ENCODE assay signal across 21 cellular contexts in the genomic region with DNA sequence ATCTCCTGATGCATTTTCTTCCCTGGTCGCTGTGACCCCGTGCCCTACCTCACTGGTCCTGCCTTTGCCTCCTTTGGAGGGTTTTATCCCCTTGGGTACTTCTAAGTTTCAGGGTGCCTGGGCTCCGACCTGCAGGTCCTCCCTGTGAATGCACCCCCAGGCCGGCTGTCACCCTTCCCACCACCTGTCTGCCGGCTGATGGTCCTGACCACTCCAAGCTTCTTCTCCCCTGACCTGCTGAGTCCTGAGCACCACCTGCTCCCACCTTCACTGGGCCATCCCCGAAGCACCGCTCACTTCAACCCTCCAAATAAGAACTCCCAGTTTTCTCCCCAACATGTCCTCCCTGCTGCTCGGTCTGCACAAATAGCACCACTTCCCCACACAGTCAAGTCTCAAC. TPM values are rescaled to one million over a fixed set of nuclear protein-coding genes. Genes with fewer than 3 reads are reported as not detected.
DNase-seq lines count a peak whose midpoint lies in the region; ATAC-seq and TF ChIP-seq lines count a peak whose summit lies in the region.
"Had no signal": no experiment of that assay in that cellular context is flagged by ENCODE, and none has a peak within 500 bp of the region (broad histone marks: within the 10 kb centered on the region; RNA-seq: fewer than 3 reads in every experiment).

No MANE protein-coding gene starts in this region.

- TF ChIP-seq CTCF in left ventricle myocardium inferior (IDR thresholded peaks at IDR 0.05; ENCODE audit: borderline replicate concordance) (no peak), glutamatergic neuron (IDR thresholded peaks at IDR 0.05; ENCODE audit: partially characterized antibody, unreplicated experiment) (no peak)

- H3K79me2 ChIP-seq in trophoblast cell (ENCODE audit: control insufficient read depth, insufficient read depth, low read length, poor library complexity), result peaks cover 7% of the 10 kb centered on the region

- peak overlapping the region; percentile 6 for H4K12ac ChIP-seq in trophoblast cell (ENCODE audit: low read depth, low read length)

- no peak overlapping the region for H3K9ac ChIP-seq in trophoblast cell (ENCODE audit: low read length)
- H3K9ac ChIP-seq: BLaER1 treated with 17β-estradiol and CSF1 and Interleukin-3, amounts not matched to agents 10 nM and 100 nM had no signal

- peaks cover 7% of the 10 kb centered on the region for H3K79me1 ChIP-seq in trophoblast cell (ENCODE audit: low read length)

- H3K4me1 Mint-ChIP-seq in memory B cell (peaks cover 59% of the 10 kb centered on the region), glutamatergic neuron (ENCODE audit: low read depth, unreplicated experiment) (peaks cover 19% of the 10 kb centered on the region)
- H3K4me1 Mint-ChIP-seq: CD8-positive, alpha-beta memory T cell had no signal

- no peak overlapping the region for H3K4me2 ChIP-seq in trophoblast cell (ENCODE audit: low read length)

- no peak overlapping the region for H2BK5ac ChIP-seq in trophoblast cell (ENCODE audit: low read depth, low read length, poor library complexity)

- H3K27me3 ChIP-seq in left ventricle myocardium inferior (ENCODE audit: low read depth) (no peaks in the 10 kb centered on the region), trophoblast cell (ENCODE audit: insufficient read depth, low read length) (no peaks in the 10 kb centered on the region)
- H3K27me3 ChIP-seq: BLaER1 treated with 17β-estradiol and CSF1 and Interleukin-3, amounts not matched to agents 10 nM and 100 nM; Peyer's patch; SJCRH30 had no signal

- no peak overlapping the region for H3K4me3 ChIP-seq in left ventricle myocardium inferior
- H3K4me3 ChIP-seq in trophoblast cell (ENCODE audit: low read depth, low read length), result no peak overlapping the region
- H3K4me3 ChIP-seq: BLaER1 treated with 17β-estradiol and CSF1 and Interleukin-3, amounts not matched to agents 10 nM and 100 nM; K562; Peyer's patch; SJCRH30 had no signal

- no CpG with 5 or more reads among the region's 8 CpGs for WGBS in trophoblast cell (ENCODE audit: extremely low coverage, insufficient coverage, insufficient read length)

- no peak overlapping the region for H3K23ac ChIP-seq in trophoblast cell (ENCODE audit: low read length)

- no peak overlapping the region for H4K8ac ChIP-seq in trophoblast cell (ENCODE audit: low read depth, low read length)

- peak overlapping the region; percentile 7 for H3K14ac ChIP-seq in trophoblast cell (ENCODE audit: low read length)

- H3K36me3 Mint-ChIP-seq in memory B cell (peaks cover 24% of the 10 kb centered on the region), glutamatergic neuron (ENCODE audit: unreplicated experiment) (no peaks in the 10 kb centered on the region)
- H3K36me3 Mint-ChIP-seq: CD8-positive, alpha-beta memory T cell had no signal

- H3K4me1 ChIP-seq in left ventricle myocardium inferior (peaks cover 28% of the 10 kb centered on the region), trophoblast cell (ENCODE audit: control insufficient read depth in 1 of 2, insufficient read depth in 2 of 2, low read length in 2 of 2) (peaks cover 30 to 44% of the 10 kb centered on the region in 2 experiments)
- H3K4me1 ChIP-seq: SJCRH30 had no signal

- H3K9me3 ChIP-seq in left ventricle myocardium inferior (replicated peaks) (peaks cover 6% of the 10 kb centered on the region), trophoblast cell (ENCODE audit: insufficient read depth, low read depth, low read length) (no peaks in the 10 kb centered on the region)
- H3K9me3 ChIP-seq: Peyer's patch, SJCRH30 had no signal

- H3K18ac ChIP-seq in trophoblast cell (ENCODE audit: low read length), result peak overlapping the region; percentile 60

- H2AFZ ChIP-seq in trophoblast cell (ENCODE audit: insufficient read depth, low read length, poor library complexity), result no peak overlapping the region

- H3K27ac Mint-ChIP-seq in memory B cell (peak overlapping the region; percentile 39), glutamatergic neuron (ENCODE audit: unreplicated experiment) (no peak overlapping the region)
- H3K27ac Mint-ChIP-seq: CD8-positive, alpha-beta memory T cell had no signal

- no peaks in the 10 kb centered on the region for H3K27me3 Mint-ChIP-seq in memory B cell
- peaks cover 5% of the 10 kb centered on the region for H3K27me3 Mint-ChIP-seq in glutamatergic neuron (ENCODE audit: unreplicated experiment)
- H3K27me3 Mint-ChIP-seq: CD8-positive, alpha-beta memory T cell had no signal

- DNase-seq in left ventricle myocardium inferior (peak; percentile 10), left cardiac atrium (no peak), memory B cell (ENCODE audit: low spot score in 2 of 2) (no peak), trophoblast cell (no peak), glutamatergic neuron (no peak), ureter (ENCODE audit: low spot score) (no peak)
- DNase-seq: 8988T; CD8-positive, alpha-beta memory T cell; DMS53; GDM1; NCI-H1092 treated with DMSO at 0.1 percent for 48 hours; NCI-H146; NCI-H2029 treated with DMSO at 0.1 percent for 48 hours; NCI-H345; NCI-H524; NCI-H82; SJCRH30 had no signal

- H3K9me3 Mint-ChIP-seq in memory B cell, result no peaks in the 10 kb centered on the region
- peaks cover 8% of the 10 kb centered on the region for H3K9me3 Mint-ChIP-seq in glutamatergic neuron (ENCODE audit: unreplicated experiment)

- intact Hi-C loops in left ventricle myocardium inferior (cut with micrococcal nuclease) (no loop called here), left cardiac atrium (cut with DNase I) (no loop called here)

- H2AK5ac ChIP-seq in trophoblast cell (ENCODE audit: low read length), result no peak overlapping the region

- no peak for ATAC-seq in left cardiac atrium
- ATAC-seq in memory B cell (ENCODE audit: low read depth), result no peak
- ATAC-seq in HG02885 (IDR thresholded peaks at IDR 0.05; ENCODE audit: poor library complexity, unreplicated experiment), result no peak
- ATAC-seq: K562 had no signal

- H4K91ac ChIP-seq in trophoblast cell (ENCODE audit: low read depth, low read length), result no peak overlapping the region

- no peak overlapping the region for H2BK12ac ChIP-seq in trophoblast cell (ENCODE audit: low read length)

- peak overlapping the region; percentile 52 for H3K4ac ChIP-seq in trophoblast cell (ENCODE audit: low read depth, low read length)

- H2BK120ac ChIP-seq in trophoblast cell (ENCODE audit: insufficient read depth, low read length, poor library complexity), result no peak overlapping the region

- no peak overlapping the region for H3K4me3 Mint-ChIP-seq in memory B cell
- H3K4me3 Mint-ChIP-seq in glutamatergic neuron (ENCODE audit: unreplicated experiment), result no peak overlapping the region
- H3K4me3 Mint-ChIP-seq: CD8-positive, alpha-beta memory T cell had no signal

- H3K27ac ChIP-seq in left ventricle myocardium inferior (replicated peaks) (no peak overlapping the region), trophoblast cell (ENCODE audit: low read depth, low read length) (no peak overlapping the region)
- H3K27ac ChIP-seq: BLaER1 treated with 17β-estradiol and CSF1 and Interleukin-3, amounts not matched to agents 10 nM and 100 nM; SJCRH30 had no signal

- H3K36me3 ChIP-seq in left ventricle myocardium inferior (no peaks in the 10 kb centered on the region), trophoblast cell (ENCODE audit: control insufficient read depth in 1 of 2, insufficient read depth in 2 of 2, low read length in 2 of 2) (peaks cover 47 to 52% of the 10 kb centered on the region in 2 experiments)
- H3K36me3 ChIP-seq: Peyer's patch, SJCRH30 had no signal

RNA-seq across cellular contexts. Expression of gene TNS3, which starts 33.4 kb away (rescaled TPM):
- total RNA-seq in left ventricle myocardium inferior (40.6 TPM), left cardiac atrium (10 to 100 TPM; 51.4 to 66.9 TPM), glutamatergic neuron (ENCODE audit: unreplicated experiment) (3.8 TPM), ureter (48.7 TPM)
- 85.9 and 86.5 TPM in 2 replicates for polyA plus RNA-seq in trophoblast cell (2013)
- polyA plus RNA-seq: CD8-positive, alpha-beta memory T cell; K562 had no signal
